Comparison of ENCODE assay signal across 19 cellular contexts in the genomic region with DNA sequence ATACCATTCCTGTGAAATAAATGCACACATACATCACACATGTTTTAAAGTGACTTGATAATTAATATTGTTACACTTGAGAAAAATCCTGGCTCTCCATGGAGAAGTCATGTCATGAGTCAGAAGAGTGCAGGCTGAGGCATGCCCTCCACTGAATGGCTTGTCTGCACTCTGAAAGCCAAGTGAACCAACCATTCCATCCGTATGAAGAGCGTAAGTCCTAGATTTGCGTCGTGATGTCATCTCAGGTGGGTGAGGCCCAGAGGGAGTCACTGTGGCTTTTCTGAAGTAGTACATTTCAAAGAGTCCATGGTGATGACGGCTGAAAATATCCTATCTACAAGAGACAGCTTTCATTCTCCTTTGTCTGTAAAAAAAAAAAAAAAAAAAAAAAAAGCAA.
DNase-seq lines count a peak whose midpoint lies in the region; ATAC-seq, FAIRE-seq and TF ChIP-seq lines count a peak whose summit lies in the region.
"Had no signal": no experiment of that assay in that cellular context is flagged by ENCODE, and none has a peak within 500 bp of the region (broad histone marks: within the 10 kb centered on the region; RNA-seq: fewer than 3 reads in every experiment).

No MANE protein-coding gene starts in this region.

- no TSS peak for BruUV-seq in HCT116 (replicated peaks; lab: Mats Ljungman, UMichigan)

- peaks cover 12 to 14% of the 10 kb centered on the region in 2 experiments for H3K4me1 ChIP-seq in HCT116 (ENCODE audit: control insufficient read depth in 1 of 2, insufficient read depth in 2 of 2, low read length in 2 of 2)

- POLR2A ChIA-PET in HCT116 (lab: Charles Lee) = no interaction called here

- RAD21 ChIA-PET in HCT116 (lab: Charles Lee; ENCODE audit: low non-redundant PET in 1 of 2, low total read pairs in 2 of 2, uncharacterized antibody in 2 of 2, unreplicated experiment in 2 of 2) = no interaction called here

- TF ChIP-seq POLR2A in HCT116 (IDR thresholded peaks at IDR 0.05; ENCODE audit: borderline replicate concordance, extremely low read depth, insufficient read depth, insufficient read length) = no peak

- intact Hi-C loops in HCT116 (cut with micrococcal nuclease) = no loop called here

- H3K4me3 ChIP-seq in HCT116 (replicated peaks in 1 of 2; ENCODE audit: low read depth in 1 of 2, low read length in 2 of 2) = no peak overlapping the region
- H3K4me3 ChIP-seq: dorsolateral prefrontal cortex, GM12878, skin epidermis had no signal

- FAIRE-seq in RCC 7860 (lab: Jason Lieb, UNC) = peak; percentile 24
- FAIRE-seq: GM12878 had no signal

- H3K9me2 ChIP-seq in HCT116 (ENCODE audit: insufficient read depth) = no peaks in the 10 kb centered on the region
- H3K9me2 ChIP-seq: SK-N-SH had no signal

- H3K4me2 ChIP-seq in HCT116 (ENCODE audit: low read length) = peak overlapping the region; percentile 61
- H3K4me2 ChIP-seq: SK-N-SH had no signal

- peak; percentile 74 for DNase-seq in A172 (ENCODE audit: low spot score)
- DNase-seq in HCT116 (ENCODE audit: low read depth, low spot score) = no peak
- DNase-seq in RCC 7860 (ENCODE audit: low spot score) = peak; percentile 69
- DNase-seq in kidney glomerular epithelial cell (lab: John Stamatoyannopoulos, UW) = peak; percentile 53
- no peak for DNase-seq in NCI-H2107 treated with DMSO at 0.1 percent for 48 hours (lab: John Stamatoyannopoulos, UW; ENCODE audit: unreplicated experiment)
- no peak for DNase-seq in NCI-H524 treated with DMSO at 0.1 percent for 48 hours (lab: John Stamatoyannopoulos, UW)
- DNase-seq in T-helper 1 cell = no peak
- DNase-seq: activated gamma-delta T cell treated with Interleukin-2 at 50 U/mL for 16 hours, brain microvascular endothelial cell, DND-41, dorsolateral prefrontal cortex, KG1, NCI-H2029, nucleus accumbens, SK-N-SH, WERI-Rb-1 had no signal

- H3K36me3 ChIP-seq in HCT116 (ENCODE audit: control insufficient read depth in 1 of 2, insufficient read depth in 2 of 2, low read length in 2 of 2) = no peaks in the 10 kb centered on the region
- H3K36me3 ChIP-seq: brain microvascular endothelial cell, WERI-Rb-1 had no signal

- H3K9ac ChIP-seq in HCT116 (ENCODE audit: low read length) = no peak overlapping the region
- H3K9ac ChIP-seq: SK-N-SH had no signal

- no peak overlapping the region for H3K27ac ChIP-seq in HCT116 (ENCODE audit: low read depth, low read length)
- H3K27ac ChIP-seq: brain microvascular endothelial cell, dorsolateral prefrontal cortex, WERI-Rb-1 had no signal

- no peak for TF ChIP-seq CTCF in HCT116 (IDR thresholded peaks at IDR 0.05 in 2 of 3, conservative IDR thresholded peaks at IDR 0.05 in 1 of 3; ENCODE audit: borderline replicate concordance in 1 of 3, insufficient read depth in 1 of 3, low read depth in 2 of 3, low read length in 2 of 3)

- no peaks in the 10 kb centered on the region for H4K20me1 ChIP-seq in HCT116 (ENCODE audit: insufficient read depth)

- no peak overlapping the region for H2AFZ ChIP-seq in HCT116 (ENCODE audit: low read depth, low read length, poor library complexity, severe bottlenecking)

- no peaks in the 10 kb centered on the region for H3K79me2 ChIP-seq in HCT116 (ENCODE audit: insufficient read depth, low read length)

- no peaks in the 10 kb centered on the region for H3K9me3 ChIP-seq in HCT116 (ENCODE audit: control insufficient read depth in 1 of 2, insufficient read depth in 1 of 2, low read depth in 1 of 2, low read length in 2 of 2)

- ATAC-seq in HCT116 (peak; percentile 58), GM21381 (IDR thresholded peaks at IDR 0.05; ENCODE audit: unreplicated experiment) (no peak)
- ATAC-seq: GM12878 had no signal

- CTCF ChIA-PET in HCT116 (lab: Charles Lee) = interaction anchor here (1.0 kb wide), 1 partner anchor 174 kb away, joined by 3 read pairs; no protein-coding TSS in a partner anchor

- H3K27me3 ChIP-seq in HCT116 (ENCODE audit: insufficient read depth, low read length) = no peaks in the 10 kb centered on the region
- H3K27me3 ChIP-seq: brain microvascular endothelial cell had no signal

- TF ChIP-seq RAD21 in HCT116 (IDR thresholded peaks at IDR 0.05; ENCODE audit: low read depth) = no peak

TF ChIP-seq in HCT116, 20 proteins besides CTCF, POLR2A, EP300 and RAD21:
- TF ChIP-seq SP1 (IDR thresholded peaks at IDR 0.05; ENCODE audit: low read depth) (no peak), CEBPB (IDR thresholded peaks at IDR 0.05; ENCODE audit: low read depth) (no peak), JUND (IDR thresholded peaks at IDR 0.05) (no peak), ELF1 (IDR thresholded peaks at IDR 0.05; ENCODE audit: borderline replicate concordance, low read depth) (no peak), ZNF274 (IDR thresholded peaks at IDR 0.05; ENCODE audit: low read depth, low read length) (no peak), SRF (IDR thresholded peaks at IDR 0.05; ENCODE audit: low read depth) (no peak), EGR1 (IDR thresholded peaks at IDR 0.05; ENCODE audit: low read depth) (no peak), TCF7L2 (IDR thresholded peaks at IDR 0.05; ENCODE audit: borderline replicate concordance, extremely low read depth, insufficient read depth, insufficient read length) (no peak), YY1 (IDR thresholded peaks at IDR 0.05; ENCODE audit: extremely low read depth, insufficient replicate concordance, low read depth, low read length) (no peak), EZH2 (IDR thresholded peaks at IDR 0.05) (no peak), ZFX (IDR thresholded peaks at IDR 0.05) (no peak), SIN3A (IDR thresholded peaks at IDR 0.05; ENCODE audit: low read depth) (no peak), CBX3 (IDR thresholded peaks at IDR 0.05; ENCODE audit: low read depth) (no peak), POLR2AphosphoS5 (IDR thresholded peaks at IDR 0.05; ENCODE audit: low read depth, low read length) (no peak)
- TF ChIP-seq, protein P1, sequence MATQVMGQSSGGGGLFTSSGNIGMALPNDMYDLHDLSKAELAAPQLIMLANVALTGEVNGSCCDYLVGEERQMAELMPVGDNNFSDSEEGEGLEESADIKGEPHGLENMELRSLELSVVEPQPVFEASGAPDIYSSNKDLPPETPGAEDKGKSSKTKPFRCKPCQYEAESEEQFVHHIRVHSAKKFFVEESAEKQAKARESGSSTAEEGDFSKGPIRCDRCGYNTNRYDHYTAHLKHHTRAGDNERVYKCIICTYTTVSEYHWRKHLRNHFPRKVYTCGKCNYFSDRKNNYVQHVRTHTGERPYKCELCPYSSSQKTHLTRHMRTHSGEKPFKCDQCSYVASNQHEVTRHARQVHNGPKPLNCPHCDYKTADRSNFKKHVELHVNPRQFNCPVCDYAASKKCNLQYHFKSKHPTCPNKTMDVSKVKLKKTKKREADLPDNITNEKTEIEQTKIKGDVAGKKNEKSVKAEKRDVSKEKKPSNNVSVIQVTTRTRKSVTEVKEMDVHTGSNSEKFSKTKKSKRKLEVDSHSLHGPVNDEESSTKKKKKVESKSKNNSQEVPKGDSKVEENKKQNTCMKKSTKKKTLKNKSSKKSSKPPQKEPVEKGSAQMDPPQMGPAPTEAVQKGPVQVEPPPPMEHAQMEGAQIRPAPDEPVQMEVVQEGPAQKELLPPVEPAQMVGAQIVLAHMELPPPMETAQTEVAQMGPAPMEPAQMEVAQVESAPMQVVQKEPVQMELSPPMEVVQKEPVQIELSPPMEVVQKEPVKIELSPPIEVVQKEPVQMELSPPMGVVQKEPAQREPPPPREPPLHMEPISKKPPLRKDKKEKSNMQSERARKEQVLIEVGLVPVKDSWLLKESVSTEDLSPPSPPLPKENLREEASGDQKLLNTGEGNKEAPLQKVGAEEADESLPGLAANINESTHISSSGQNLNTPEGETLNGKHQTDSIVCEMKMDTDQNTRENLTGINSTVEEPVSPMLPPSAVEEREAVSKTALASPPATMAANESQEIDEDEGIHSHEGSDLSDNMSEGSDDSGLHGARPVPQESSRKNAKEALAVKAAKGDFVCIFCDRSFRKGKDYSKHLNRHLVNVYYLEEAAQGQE (IDR thresholded peaks at IDR 0.05; ENCODE audit: low read depth) = no peak
- TF ChIP-seq, protein P2, sequence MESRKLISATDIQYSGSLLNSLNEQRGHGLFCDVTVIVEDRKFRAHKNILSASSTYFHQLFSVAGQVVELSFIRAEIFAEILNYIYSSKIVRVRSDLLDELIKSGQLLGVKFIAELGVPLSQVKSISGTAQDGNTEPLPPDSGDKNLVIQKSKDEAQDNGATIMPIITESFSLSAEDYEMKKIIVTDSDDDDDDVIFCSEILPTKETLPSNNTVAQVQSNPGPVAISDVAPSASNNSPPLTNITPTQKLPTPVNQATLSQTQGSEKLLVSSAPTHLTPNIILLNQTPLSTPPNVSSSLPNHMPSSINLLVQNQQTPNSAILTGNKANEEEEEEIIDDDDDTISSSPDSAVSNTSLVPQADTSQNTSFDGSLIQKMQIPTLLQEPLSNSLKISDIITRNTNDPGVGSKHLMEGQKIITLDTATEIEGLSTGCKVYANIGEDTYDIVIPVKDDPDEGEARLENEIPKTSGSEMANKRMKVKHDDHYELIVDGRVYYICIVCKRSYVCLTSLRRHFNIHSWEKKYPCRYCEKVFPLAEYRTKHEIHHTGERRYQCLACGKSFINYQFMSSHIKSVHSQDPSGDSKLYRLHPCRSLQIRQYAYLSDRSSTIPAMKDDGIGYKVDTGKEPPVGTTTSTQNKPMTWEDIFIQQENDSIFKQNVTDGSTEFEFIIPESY (IDR thresholded peaks at IDR 0.05; ENCODE audit: extremely low read depth, insufficient replicate concordance, low read length) = no peak
- TF ChIP-seq, protein P3, sequence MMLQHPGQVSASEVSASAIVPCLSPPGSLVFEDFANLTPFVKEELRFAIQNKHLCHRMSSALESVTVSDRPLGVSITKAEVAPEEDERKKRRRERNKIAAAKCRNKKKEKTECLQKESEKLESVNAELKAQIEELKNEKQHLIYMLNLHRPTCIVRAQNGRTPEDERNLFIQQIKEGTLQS (IDR thresholded peaks at IDR 0.05) = no peak
- TF ChIP-seq, protein P4, sequence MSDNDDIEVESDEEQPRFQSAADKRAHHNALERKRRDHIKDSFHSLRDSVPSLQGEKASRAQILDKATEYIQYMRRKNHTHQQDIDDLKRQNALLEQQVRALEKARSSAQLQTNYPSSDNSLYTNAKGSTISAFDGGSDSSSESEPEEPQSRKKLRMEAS (IDR thresholded peaks at IDR 0.05) = no peak

Comparison
In these comparisons a context has a peak if more than half of its experiments do, and no peak if none do; other contexts are left out.
1. DNase-seq: peak in A172 (single experiment), RCC 7860 (single experiment) and kidney glomerular epithelial cell (single experiment); none in HCT116 (single experiment), NCI-H2107 treated with DMSO at 0.1 percent for 48 hours (single experiment), NCI-H524 treated with DMSO at 0.1 percent for 48 hours (single experiment) and T-helper 1 cell (0 of 5).